ENCODE assay signal across 1 cellular context in genomic region chr10:91901784-91902677, GRCh38.
TF ChIP-seq lines count a peak whose summit lies in the region.

No MANE protein-coding gene starts in this region.

TF ChIP-seq in SK-N-SH treated with all-trans-retinoic acid at 6 μM for 48 hours, 23 proteins besides CTCF, POLR2A, EP300 and RAD21 (continued from another document):
- TF ChIP-seq, protein P1, sequence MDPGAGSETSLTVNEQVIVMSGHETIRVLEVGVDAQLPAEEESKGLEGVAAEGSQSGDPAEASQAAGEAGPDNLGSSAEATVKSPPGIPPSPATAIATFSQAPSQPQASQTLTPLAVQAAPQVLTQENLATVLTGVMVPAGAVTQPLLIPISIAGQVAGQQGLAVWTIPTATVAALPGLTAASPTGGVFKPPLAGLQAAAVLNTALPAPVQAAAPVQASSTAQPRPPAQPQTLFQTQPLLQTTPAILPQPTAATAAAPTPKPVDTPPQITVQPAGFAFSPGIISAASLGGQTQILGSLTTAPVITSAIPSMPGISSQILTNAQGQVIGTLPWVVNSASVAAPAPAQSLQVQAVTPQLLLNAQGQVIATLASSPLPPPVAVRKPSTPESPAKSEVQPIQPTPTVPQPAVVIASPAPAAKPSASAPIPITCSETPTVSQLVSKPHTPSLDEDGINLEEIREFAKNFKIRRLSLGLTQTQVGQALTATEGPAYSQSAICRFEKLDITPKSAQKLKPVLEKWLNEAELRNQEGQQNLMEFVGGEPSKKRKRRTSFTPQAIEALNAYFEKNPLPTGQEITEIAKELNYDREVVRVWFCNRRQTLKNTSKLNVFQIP (CRISPR knock-in tag; IDR thresholded peaks at IDR 0.05; ENCODE audit: borderline replicate concordance, low read depth), result no peak
- no peak for TF ChIP-seq ESRRG (CRISPR knock-in tag; IDR thresholded peaks at IDR 0.05)
- TF ChIP-seq SNAI2 (CRISPR knock-in tag; IDR thresholded peaks at IDR 0.05), result no peak
- no peak for TF ChIP-seq GLIS3 (CRISPR knock-in tag; IDR thresholded peaks at IDR 0.05)
